Comparison of ENCODE assay signal across 7 cellular contexts in the genomic region with DNA sequence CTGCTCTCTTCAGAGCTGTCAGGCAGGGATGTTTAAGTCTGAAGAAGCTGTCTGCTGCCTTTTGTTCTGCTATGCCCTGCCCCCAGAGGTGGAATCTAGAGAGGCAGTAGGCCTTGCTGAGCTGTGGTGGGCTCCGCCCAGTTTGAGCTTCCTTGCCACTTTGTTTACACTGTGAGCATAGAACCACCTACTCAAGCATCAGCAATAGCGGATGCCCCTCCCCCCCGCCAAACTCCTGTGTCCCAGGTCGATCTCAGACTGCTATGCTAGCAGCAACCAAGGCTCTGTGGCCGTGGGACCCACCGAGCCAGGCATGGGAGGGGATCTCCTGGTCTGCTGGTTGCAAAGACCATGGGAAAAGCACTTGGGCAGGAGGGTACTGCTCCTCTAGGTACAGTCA.
DNase-seq lines count a peak whose midpoint lies in the region; ATAC-seq and TF ChIP-seq lines count a peak whose summit lies in the region.
"Not testable (repeated sequence)": the region's sequence is repeated elsewhere in the genome, so short reads cannot be mapped to it uniquely, and the experiment has no call there.

No MANE protein-coding gene starts in this region.

- H2BK12ac ChIP-seq in H9 (ENCODE audit: insufficient read length, low read depth, low read length): not testable (repeated sequence)

- H3K79me1 ChIP-seq in H9 (ENCODE audit: insufficient read depth, low read depth, low read length, poor library complexity, severe bottlenecking): not testable (repeated sequence)

- not testable (repeated sequence) for H3K36me3 ChIP-seq in iPS-20b (ENCODE audit: insufficient read depth, low read depth, low read length)

- POLR2A ChIA-PET in T-cell (lab: Charles Lee): interaction anchor here in 1 of 2 donors (0.7 kb wide), 1 partner anchor 85 kb away, joined by 3 read pairs; no protein-coding TSS in a partner anchor

- no CpG with 5 or more reads among the region's 6 CpGs for WGBS in H9 (ENCODE audit: extremely low coverage, insufficient read length, low lambda C conversion rate)

- H2BK15ac ChIP-seq in H9 (ENCODE audit: low read depth, low read length): not testable (repeated sequence)

- H3K9me3 Mint-ChIP-seq in H9 (peaks cover 15 to 27% of the 10 kb centered on the region in 2 experiments), T-cell (peaks cover 5 to 12% (median 6%) of the 10 kb centered on the region in 3 donors)

- H2BK120ac ChIP-seq in H9 (ENCODE audit: low read depth, low read length, poor library complexity, severe bottlenecking): not testable (repeated sequence)

- not testable (repeated sequence) for H2AFZ ChIP-seq in H9 (ENCODE audit: low read length)

- H3K79me2 ChIP-seq in H9 (ENCODE audit: insufficient read depth, low read length): not testable (repeated sequence)

- H3K56ac ChIP-seq in H9 (ENCODE audit: insufficient read length, low read depth, low read length): not testable (repeated sequence)

- not testable (repeated sequence) for H3K4me3 ChIP-seq in iPS-20b (ENCODE audit: low read length)

- not testable (repeated sequence) for H3K9ac ChIP-seq in H9 (ENCODE audit: extremely low read depth, insufficient read length, low read length)
- H3K9ac ChIP-seq in iPS-20b (ENCODE audit: low read depth, low read length): peak overlapping the region; percentile 37; the same call in 1 of the 2 replicates

- H3K36me3 Mint-ChIP-seq in H9 (ENCODE audit: insufficient read depth in 1 of 3, low read depth in 3 of 3): peaks cover 12 to 21% (median 15%) of the 10 kb centered on the region in 3 experiments
- not testable (repeated sequence) for H3K36me3 Mint-ChIP-seq in T-cell

- not testable (repeated sequence) for H3K4ac ChIP-seq in H9 (ENCODE audit: low read depth, low read length)

- H3T11ph ChIP-seq in H9 (ENCODE audit: low read length): not testable (repeated sequence)

- TF ChIP-seq CTCF in H9 (conservative IDR thresholded peaks at IDR 0.05): peak; percentile 40; the same call in 2 of the 3 replicates

- not testable (repeated sequence) for H3K27ac ChIP-seq in H9 (ENCODE audit: insufficient read length, low read depth, low read length); iPS-20b (ENCODE audit: low read length)

- not testable (repeated sequence) for H3K9me3 ChIP-seq in H9 (ENCODE audit: control insufficient read depth, low read depth, low read length); iPS-20b (ENCODE audit: insufficient read depth, low read depth, low read length)

- not testable (repeated sequence) for H2AK5ac ChIP-seq in H9 (ENCODE audit: insufficient read length, low read length)

- H3K4me2 ChIP-seq in H9 (ENCODE audit: insufficient read depth, insufficient read length, low read length): not testable (repeated sequence)

- not testable (repeated sequence) for H4K91ac ChIP-seq in H9 (ENCODE audit: insufficient read length, low read depth, low read length)

- H2BK20ac ChIP-seq in H9 (ENCODE audit: low read depth, low read length, poor library complexity, severe bottlenecking): not testable (repeated sequence)

- H4K8ac ChIP-seq in H9 (replicated peaks; ENCODE audit: insufficient read length, low read depth, low read length): not testable (repeated sequence)

- H3K27ac Mint-ChIP-seq in H9 (peak overlapping the region in 1 of 3 experiments; percentile 88; a peak in 1 of 7 replicates), T-cell (peak overlapping the region; percentile 67 to 78)

- H3K23me2 ChIP-seq in H9 (ENCODE audit: insufficient read length, low read depth, low read length, poor library complexity, severe bottlenecking): not testable (repeated sequence)

- H3K4me1 Mint-ChIP-seq in H9 (peaks cover 27 to 34% of the 10 kb centered on the region in 2 experiments), T-cell (peaks cover 20 to 38% (median 30%) of the 10 kb centered on the region in 3 donors)

- CTCF ChIA-PET in T-cell (lab: Charles Lee): interaction anchor here (0.6 to 1.8 kb wide), 6 partner anchors 15 to 528 kb away, joined by 3 to 7 read pairs (median 4); no protein-coding TSS in a partner anchor

- not testable (repeated sequence) for H3K27me3 Mint-ChIP-seq in H9 (ENCODE audit: low read depth); T-cell

- not testable (repeated sequence) for H2BK5ac ChIP-seq in H9 (ENCODE audit: insufficient read length, low read length)

- H4K5ac ChIP-seq in H9 (ENCODE audit: insufficient read length, low read depth, low read length): not testable (repeated sequence)

- not testable (repeated sequence) for H4K20me1 ChIP-seq in H9 (ENCODE audit: control insufficient read depth, insufficient read depth, insufficient read length)

- H3K4me1 ChIP-seq in H9 (ENCODE audit: insufficient read depth, low read length): not testable (repeated sequence)
- H3K4me1 ChIP-seq in iPS-20b (ENCODE audit: insufficient read depth, low read length): peaks cover 14% of the 10 kb centered on the region; the same call in 1 of the 2 replicates

- peak; percentile 95 for DNase-seq in H9
- peak; percentile 38 to 88 (median 78) for DNase-seq in T-cell
- peak; percentile 12 to 32 for DNase-seq in activated CD4-positive, alpha-beta T cell treated with anti-CD3 and anti-CD28 coated beads for 4 hours
- peak; percentile 2 for DNase-seq in activated T-cell treated with anti-CD3 and anti-CD28 coated beads for 48 hours (ENCODE audit: low read depth)
- peak; percentile 39 for DNase-seq in activated naive CD4-positive, alpha-beta T cell treated with anti-CD3 and anti-CD28 coated beads, Interleukin-2, amount 50 U/mL, for 16 hours
- DNase-seq in stimulated activated CD4-positive, alpha-beta T cell treated with anti-CD3 and anti-CD28 coated beads, Interleukin-1b, Interleukin-23, amount 100 ng/mL, for 48 hours: peak; percentile 35

- not testable (repeated sequence) for H3K4me3 Mint-ChIP-seq in H9
- peak overlapping the region in 1 of 3 donors; percentile 55 for H3K4me3 Mint-ChIP-seq in T-cell

- H3K27me3 ChIP-seq in H9 (ENCODE audit: insufficient read depth, low read length); iPS-20b (ENCODE audit: insufficient read depth, low read length): not testable (repeated sequence)

- H3K23ac ChIP-seq in H9 (ENCODE audit: insufficient read length, low read depth, low read length): not testable (repeated sequence)

- H3K14ac ChIP-seq in H9 (ENCODE audit: insufficient read depth, low read length): peak overlapping the region; percentile 21; the same call in 1 of the 2 replicates

- ATAC-seq in T-cell (replicated peaks in 1 of 4): peak; percentile 90 to 97 (median 95)

- not testable (repeated sequence) for H3K18ac ChIP-seq in H9 (ENCODE audit: insufficient read length, low read depth, low read length)

Comparison
In these comparisons a context has a peak if more than half of its experiments do, and no peak if none do; other contexts are left out.
1. DNase-seq: peak in every context shown above with its lines; median percentile 95 in H9; 78 in T-cell; 39 in activated naive CD4-positive, alpha-beta T cell treated with anti-CD3 and anti-CD28 coated beads, Interleukin-2, amount 50 U/mL, for 16 hours; 35 in stimulated activated CD4-positive, alpha-beta T cell treated with anti-CD3 and anti-CD28 coated beads, Interleukin-1b, Interleukin-23, amount 100 ng/mL, for 48 hours; 22 in activated CD4-positive, alpha-beta T cell treated with anti-CD3 and anti-CD28 coated beads for 4 hours; 2 in activated T-cell treated with anti-CD3 and anti-CD28 coated beads for 48 hours.